ENCODE assay signal across 26 cellular contexts in genomic region chr6:15888798-15889772, GRCh38.
DNase-seq lines count a peak whose midpoint lies in the region; ATAC-seq, FAIRE-seq and TF ChIP-seq lines count a peak whose summit lies in the region.
"Had no signal": no experiment of that assay in that cellular context is flagged by ENCODE, and none has a peak within 500 bp of the region (broad histone marks: within the 10 kb centered on the region; RNA-seq: fewer than 3 reads in every experiment).

No MANE protein-coding gene starts in this region.

- H3K9ac ChIP-seq in BLaER1 treated with 17β-estradiol and CSF1 and Interleukin-3, amounts not matched to agents 10 nM and 100 nM = peak overlapping the region in 3 of 11 experiments; percentile 27 to 62 (median 44); a peak in 2 of 22 replicates
- H3K9ac ChIP-seq: SK-N-SH had no signal

- H3K9me3 ChIP-seq in BLaER1 treated with 17β-estradiol and CSF1 and Interleukin-3, amounts not matched to agents 10 nM and 100 nM (replicated peaks in 1 of 11) = peaks cover 11 to 55% (median 29%) of the 10 kb centered on the region in 11 experiments; a peak in 21 of 22 replicates
- peaks cover 0 to 13% (median 0%) of the 10 kb centered on the region in 12 donors for H3K9me3 ChIP-seq in heart left ventricle
- H3K9me3 ChIP-seq: A549, adrenal gland, SK-N-SH had no signal

- 71 to 77% (median 73%) methylated on average over 10 of the region's 10 CpGs for WGBS in heart left ventricle, 4 donors

- DNase-seq in amniotic epithelial cell (ENCODE audit: low read depth) (peak; percentile 95), heart left ventricle (peak in 2 of 5 donors; percentile 31 to 35), naive B cell (no peak), T-helper 1 cell (no peak), H54 (ENCODE audit: insufficient read length, low spot score) (no peak)
- DNase-seq in activated naive CD4-positive, alpha-beta T cell (lab: John Stamatoyannopoulos, UW) = no peak
- DNase-seq: activated B cell treated with CpG ODN at 0.5 μM for 24 hours; activated CD4-positive, alpha-beta memory T cell treated with anti-CD3 and anti-CD28 coated beads for 36 hours; activated effector memory CD4-positive, alpha-beta T cell treated with anti-CD3 and anti-CD28 coated beads, Interleukin-2, amount 50 U/mL, for 16 hours; adrenal gland; dermis blood vessel endothelial cell; DMS153; GDM1; mucosa of descending colon; NCI-H1105; NCI-H510A; SK-N-SH; stimulated activated CD4-positive, alpha-beta T cell treated with anti-CD3 and anti-CD28 coated beads, Interleukin-4, amount 100 ng/mL, for 4 hours; T-helper 9 cell had no signal

- H3K9me3 Mint-ChIP-seq in naive B cell = peaks cover 0 to 10% (median 3%) of the 10 kb centered on the region in 7 donors

- H3K36me3 Mint-ChIP-seq in naive B cell = peaks cover 0 to 5% of the 10 kb centered on the region in 2 donors
- H3K36me3 Mint-ChIP-seq: activated CD4-positive, alpha-beta memory T cell treated with anti-CD3 and anti-CD28 coated beads for 36 hours had no signal

- peaks cover 41 to 88% (median 65%) of the 10 kb centered on the region in 10 experiments for H3K4me1 ChIP-seq in BLaER1 treated with 17β-estradiol and CSF1 and Interleukin-3, amounts not matched to agents 10 nM and 100 nM
- H3K4me1 ChIP-seq in heart left ventricle = peaks cover 0 to 26% (median 1%) of the 10 kb centered on the region in 12 donors
- H3K4me1 ChIP-seq: A549 had no signal

- 0 out of 20 replicates have a peak overlapping the region, but pooled peaks of 2 of the 10 experiments have one; percentile 1 to 9 for H3K4me3 ChIP-seq in BLaER1 treated with 17β-estradiol and CSF1 and Interleukin-3, amounts not matched to agents 10 nM and 100 nM
- H3K4me3 ChIP-seq in heart left ventricle = no peak overlapping the region
- H3K4me3 ChIP-seq: A549, adrenal gland, mucosa of descending colon had no signal

- H3K36me3 ChIP-seq in BLaER1 treated with 17β-estradiol and CSF1 and Interleukin-3, amounts not matched to agents 10 nM and 100 nM = no peaks in the 10 kb centered on the region
- no peaks in the 10 kb centered on the region for H3K36me3 ChIP-seq in heart left ventricle
- H3K36me3 ChIP-seq: adrenal gland had no signal

- H3K27me3 Mint-ChIP-seq in naive B cell = no peaks in the 10 kb centered on the region
- H3K27me3 Mint-ChIP-seq: activated B cell treated with CpG ODN at 0.5 μM for 24 hours had no signal

- H3K4me2 ChIP-seq in BLaER1 treated with 17β-estradiol and CSF1 and Interleukin-3, amounts not matched to agents 10 nM and 100 nM = peak overlapping the region; percentile 65 to 84 (median 74); a peak in 20 of 22 replicates
- H3K4me2 ChIP-seq: A549, SK-N-SH had no signal

- no peak for TF ChIP-seq POLR2A in heart left ventricle (IDR thresholded peaks at IDR 0.05)
- TF ChIP-seq POLR2A in H54 (IDR thresholded peaks at IDR 0.05; ENCODE audit: low read depth, low read length) = no peak

- no peaks in the 10 kb centered on the region for H3K27me3 ChIP-seq in BLaER1 treated with 17β-estradiol and CSF1 and Interleukin-3, amounts not matched to agents 10 nM and 100 nM
- no peaks in the 10 kb centered on the region for H3K27me3 ChIP-seq in heart left ventricle
- H3K27me3 ChIP-seq: adrenal gland had no signal

- H3K4me3 Mint-ChIP-seq in naive B cell = peak overlapping the region in 5 of 8 donors; percentile 43 to 90 (median 59)
- H3K4me3 Mint-ChIP-seq: activated B cell treated with CpG ODN at 0.5 μM for 24 hours; activated CD4-positive, alpha-beta memory T cell treated with anti-CD3 and anti-CD28 coated beads for 36 hours had no signal

- no peak for FAIRE-seq in H54 (lab: Jason Lieb, UNC)
- FAIRE-seq: A549, bronchial epithelial cell, endothelial cell of umbilical vein, frontal cortex, HTR-8/SVneo had no signal

- intact Hi-C loops in heart left ventricle (cut with DNase I) = no loop called here

- H3K4me1 Mint-ChIP-seq in naive B cell = peaks cover 30 to 45% (median 37%) of the 10 kb centered on the region in 3 donors

- TF ChIP-seq CTCF in heart left ventricle (IDR thresholded peaks at IDR 0.05) = no peak

- no peaks in the 10 kb centered on the region for H4K20me1 ChIP-seq in BLaER1 treated with 17β-estradiol and CSF1 and Interleukin-3, amounts not matched to agents 10 nM and 100 nM

- H3K27ac ChIP-seq in BLaER1 treated with 17β-estradiol and CSF1 and Interleukin-3, amounts not matched to agents 10 nM and 100 nM = peak overlapping the region; percentile 7 to 81 (median 68); a peak in 19 of 22 replicates
- H3K27ac ChIP-seq in heart left ventricle = peak overlapping the region in 3 of 12 donors; percentile 1 to 14 (median 10)
- H3K27ac ChIP-seq: A549, adrenal gland had no signal

- ATAC-seq in heart left ventricle (peak; percentile 57 to 82 (median 74)), naive B cell (ENCODE audit: low read depth in 2 of 2) (no peak), GM21786 (IDR thresholded peaks at IDR 0.05; ENCODE audit: unreplicated experiment) (no peak)
- ATAC-seq: A549, mucosa of descending colon had no signal

- peak overlapping the region in 5 of 6 donors; percentile 13 to 92 (median 56) for H3K27ac Mint-ChIP-seq in naive B cell
- H3K27ac Mint-ChIP-seq: activated CD4-positive, alpha-beta memory T cell treated with anti-CD3 and anti-CD28 coated beads for 36 hours had no signal

Comparison
In these comparisons a context has a peak if more than half of its experiments do, and no peak if none do; other contexts are left out.
1. ATAC-seq: peak in heart left ventricle (4 of 4); none in naive B cell (0 of 2) and GM21786 (single experiment).